ENCODE assay signal across 2 cellular contexts in the genomic region with DNA sequence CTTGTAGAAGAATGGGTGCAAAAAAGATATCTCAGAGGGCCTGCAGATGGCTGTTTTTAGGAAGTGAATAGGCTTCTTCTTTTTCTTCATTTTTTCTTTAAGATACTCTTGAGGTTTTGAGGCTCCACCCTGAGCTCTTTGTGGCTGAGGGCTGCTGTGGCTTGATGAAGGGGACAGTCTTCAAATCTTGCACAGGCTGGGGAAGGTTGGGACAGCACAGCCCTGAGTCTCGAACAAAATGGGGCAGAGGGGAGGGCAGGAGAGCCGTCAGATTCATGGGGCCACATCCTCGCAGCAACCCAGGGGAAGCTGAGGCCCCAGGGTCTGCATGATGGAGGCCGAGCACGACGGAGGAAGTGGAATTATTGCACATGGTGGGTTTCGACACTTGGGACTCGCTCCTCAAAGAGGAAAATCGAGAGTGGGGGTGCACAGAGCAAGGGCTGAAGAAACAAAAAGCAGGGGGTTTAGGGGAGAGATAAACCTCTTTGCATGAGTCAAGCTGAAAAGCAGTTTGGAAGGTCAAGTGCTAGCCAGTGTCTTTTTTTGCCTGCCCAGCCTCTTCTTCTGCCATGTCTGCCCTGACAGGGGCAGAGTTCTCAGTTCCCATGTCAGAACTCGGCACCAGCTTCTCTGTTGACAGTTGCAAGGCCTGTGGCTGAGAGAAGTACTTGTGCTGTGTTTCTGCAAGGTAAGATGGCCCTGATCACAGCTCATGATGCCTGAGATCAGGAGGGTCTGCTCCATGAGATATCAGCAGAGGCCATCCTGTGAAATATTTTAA.
TF ChIP-seq lines count a peak whose summit lies in the region.

No MANE protein-coding gene starts in this region.

TF ChIP-seq in SK-N-SH treated with all-trans-retinoic acid at 6 μM for 48 hours, 23 proteins besides CTCF, POLR2A, EP300 and RAD21 (continued from another document):
- TF ChIP-seq CSRNP3 (CRISPR knock-in tag; IDR thresholded peaks at IDR 0.05): no peak
- TF ChIP-seq PATZ1 (CRISPR knock-in tag; IDR thresholded peaks at IDR 0.05; ENCODE audit: borderline replicate concordance): no peak
- no peak for TF ChIP-seq ZFP30 (CRISPR knock-in tag; IDR thresholded peaks at IDR 0.05)
- TF ChIP-seq TOX (CRISPR knock-in tag; IDR thresholded peaks at IDR 0.05; ENCODE audit: borderline replicate concordance): no peak
- TF ChIP-seq ZC3H10 (CRISPR knock-in tag; IDR thresholded peaks at IDR 0.05): no peak
- TF ChIP-seq TCF4 (CRISPR knock-in tag; IDR thresholded peaks at IDR 0.05; ENCODE audit: borderline replicate concordance): no peak
- TF ChIP-seq GLIS3 (CRISPR knock-in tag; IDR thresholded peaks at IDR 0.05): no peak
- TF ChIP-seq ZFP3 (CRISPR knock-in tag; IDR thresholded peaks at IDR 0.05): no peak
TF ChIP-seq in SK-N-SH treated with all-trans-retinoic acid at 6 μM for 48 hours: peak in this region for 0.

TF ChIP-seq in SK-N-SH, 30 proteins besides CTCF, POLR2A, EP300 and RAD21 (continued from another document):
- TF ChIP-seq IRF3 (IDR thresholded peaks at IDR 0.05; ENCODE audit: low read depth, low read length): no peak
TF ChIP-seq in SK-N-SH: peak in this region for 0.
